ENCODE assay signal across 14 cellular contexts in genomic region chr1:21524220-21524619, GRCh38.
"Had no signal": no experiment of that assay in that cellular context is flagged by ENCODE, and none has a peak within 500 bp of the region (broad histone marks: within the 10 kb centered on the region; RNA-seq: fewer than 3 reads in every experiment).

No MANE protein-coding gene starts in this region.

- H3K4me3 Mint-ChIP-seq: activated naive CD4-positive, alpha-beta T cell treated with anti-CD3 and anti-CD28 coated beads, Interleukin-2, amount 50 U/mL, for 24 hours; activated T-cell treated with anti-CD3 and anti-CD28 coated beads, Interleukin-2, amount 50 U/mL, for 24 hours; immature natural killer cell; T-helper 1 cell treated with Interleukin-12 subunit alpha and Interleukin-12 subunit beta and Interleukin-4 antibody, amounts not matched to agents 30 μg/mL and 1 μg/mL, for 36 hours had no signal

- H3K27ac Mint-ChIP-seq: activated naive CD4-positive, alpha-beta T cell treated with anti-CD3 and anti-CD28 coated beads, Interleukin-2, amount 50 U/mL, for 24 hours; activated T-cell treated with anti-CD3 and anti-CD28 coated beads, Interleukin-2, amount 50 U/mL, for 24 hours; immature natural killer cell; T-helper 1 cell treated with Interleukin-12 subunit alpha and Interleukin-12 subunit beta and Interleukin-4 antibody, amounts not matched to agents 30 μg/mL and 1 μg/mL, for 36 hours had no signal

- H3K4me1 Mint-ChIP-seq: activated naive CD4-positive, alpha-beta T cell treated with anti-CD3 and anti-CD28 coated beads, Interleukin-2, amount 50 U/mL, for 24 hours had no signal

- H3K9me3 ChIP-seq: esophagus squamous epithelium, thyroid gland had no signal

- H3K4me1 ChIP-seq: parathyroid adenoma had no signal

- DNase-seq: activated effector memory CD4-positive, alpha-beta T cell treated with Interleukin-2 at 50 U/mL for 16 hours; activated T-cell treated with anti-CD3 and anti-CD28 coated beads, Interleukin-2, amount 50 U/mL, for 24 hours; brain microvascular endothelial cell; esophagus squamous epithelium; foreskin fibroblast; glutamatergic neuron; immature natural killer cell; left colon; stimulated activated CD4-positive, alpha-beta T cell treated with anti-CD3 and anti-CD28 coated beads, Interleukin-15, amount 100 ng/mL, for 24 hours; thyroid gland had no signal

- H3K36me3 Mint-ChIP-seq: activated naive CD4-positive, alpha-beta T cell treated with anti-CD3 and anti-CD28 coated beads, Interleukin-2, amount 50 U/mL, for 24 hours had no signal

- H3K36me3 ChIP-seq: brain microvascular endothelial cell, esophagus squamous epithelium, thyroid gland had no signal

- H3K9me3 Mint-ChIP-seq: activated naive CD4-positive, alpha-beta T cell treated with anti-CD3 and anti-CD28 coated beads, Interleukin-2, amount 50 U/mL, for 24 hours; activated T-cell treated with anti-CD3 and anti-CD28 coated beads, Interleukin-2, amount 50 U/mL, for 24 hours; T-helper 1 cell treated with Interleukin-12 subunit alpha and Interleukin-12 subunit beta and Interleukin-4 antibody, amounts not matched to agents 30 μg/mL and 1 μg/mL, for 36 hours had no signal

- H3K27ac ChIP-seq: brain microvascular endothelial cell, parathyroid adenoma had no signal

- H3K27me3 ChIP-seq: brain microvascular endothelial cell, esophagus squamous epithelium, thyroid gland had no signal

- H3K27me3 Mint-ChIP-seq: activated naive CD4-positive, alpha-beta T cell treated with anti-CD3 and anti-CD28 coated beads, Interleukin-2, amount 50 U/mL, for 24 hours; activated T-cell treated with anti-CD3 and anti-CD28 coated beads, Interleukin-2, amount 50 U/mL, for 24 hours had no signal

- ATAC-seq: SK-N-SH treated with all-trans-retinoic acid at 6 μM for 48 hours had no signal

- H3K4me3 ChIP-seq: esophagus squamous epithelium, thyroid gland had no signal
